ENCODE assay signal across 1 cellular context in the genomic region with DNA sequence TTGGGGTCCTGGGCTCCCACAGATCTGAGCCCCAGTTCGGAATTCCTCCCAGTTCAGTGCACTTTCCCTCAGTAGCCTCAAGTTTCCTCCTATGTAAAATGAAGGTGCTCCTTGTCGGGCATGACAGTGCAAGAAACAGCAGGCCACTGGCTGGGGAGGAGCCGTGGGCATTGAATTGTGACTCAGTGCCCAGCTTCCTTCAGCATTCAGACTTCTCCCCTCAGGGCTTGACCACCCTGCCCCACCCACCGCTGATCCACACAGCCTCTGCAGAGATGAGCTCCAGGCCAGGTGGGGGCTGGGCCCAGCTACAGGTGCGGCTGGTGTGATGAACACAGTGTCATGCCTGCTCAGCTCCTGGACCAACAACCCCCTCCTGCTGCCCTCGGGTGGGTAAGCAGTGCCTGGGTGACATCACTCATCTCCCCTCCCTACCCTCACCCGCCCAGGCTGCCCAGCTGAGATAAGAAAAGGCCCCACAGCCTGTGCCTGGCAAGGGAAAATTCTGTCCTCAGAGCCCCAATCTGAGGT.
TF ChIP-seq lines count a peak whose summit lies in the region.

No MANE protein-coding gene starts in this region.

TF ChIP-seq in SK-N-SH, 30 proteins besides CTCF, POLR2A, EP300 and RAD21 (continued from another document):
- TF ChIP-seq, protein P1, sequence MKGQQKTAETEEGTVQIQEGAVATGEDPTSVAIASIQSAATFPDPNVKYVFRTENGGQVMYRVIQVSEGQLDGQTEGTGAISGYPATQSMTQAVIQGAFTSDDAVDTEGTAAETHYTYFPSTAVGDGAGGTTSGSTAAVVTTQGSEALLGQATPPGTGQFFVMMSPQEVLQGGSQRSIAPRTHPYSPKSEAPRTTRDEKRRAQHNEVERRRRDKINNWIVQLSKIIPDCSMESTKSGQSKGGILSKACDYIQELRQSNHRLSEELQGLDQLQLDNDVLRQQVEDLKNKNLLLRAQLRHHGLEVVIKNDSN (IDR thresholded peaks at IDR 0.05; ENCODE audit: borderline replicate concordance, low read depth), result no peak
- no peak for TF ChIP-seq MXI1 (IDR thresholded peaks at IDR 0.05; ENCODE audit: low read depth, low read length)
- no peak for TF ChIP-seq RCOR1 (IDR thresholded peaks at IDR 0.05; ENCODE audit: low read length)
- TF ChIP-seq, protein P2, sequence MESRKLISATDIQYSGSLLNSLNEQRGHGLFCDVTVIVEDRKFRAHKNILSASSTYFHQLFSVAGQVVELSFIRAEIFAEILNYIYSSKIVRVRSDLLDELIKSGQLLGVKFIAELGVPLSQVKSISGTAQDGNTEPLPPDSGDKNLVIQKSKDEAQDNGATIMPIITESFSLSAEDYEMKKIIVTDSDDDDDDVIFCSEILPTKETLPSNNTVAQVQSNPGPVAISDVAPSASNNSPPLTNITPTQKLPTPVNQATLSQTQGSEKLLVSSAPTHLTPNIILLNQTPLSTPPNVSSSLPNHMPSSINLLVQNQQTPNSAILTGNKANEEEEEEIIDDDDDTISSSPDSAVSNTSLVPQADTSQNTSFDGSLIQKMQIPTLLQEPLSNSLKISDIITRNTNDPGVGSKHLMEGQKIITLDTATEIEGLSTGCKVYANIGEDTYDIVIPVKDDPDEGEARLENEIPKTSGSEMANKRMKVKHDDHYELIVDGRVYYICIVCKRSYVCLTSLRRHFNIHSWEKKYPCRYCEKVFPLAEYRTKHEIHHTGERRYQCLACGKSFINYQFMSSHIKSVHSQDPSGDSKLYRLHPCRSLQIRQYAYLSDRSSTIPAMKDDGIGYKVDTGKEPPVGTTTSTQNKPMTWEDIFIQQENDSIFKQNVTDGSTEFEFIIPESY (IDR thresholded peaks at IDR 0.05; ENCODE audit: borderline replicate concordance, low read depth), result no peak
- TF ChIP-seq GATA2 (CRISPR knock-in tag; IDR thresholded peaks at IDR 0.05), result no peak
- TF ChIP-seq, protein P3, sequence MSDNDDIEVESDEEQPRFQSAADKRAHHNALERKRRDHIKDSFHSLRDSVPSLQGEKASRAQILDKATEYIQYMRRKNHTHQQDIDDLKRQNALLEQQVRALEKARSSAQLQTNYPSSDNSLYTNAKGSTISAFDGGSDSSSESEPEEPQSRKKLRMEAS (IDR thresholded peaks at IDR 0.05; ENCODE audit: low read depth), result no peak
- no peak for TF ChIP-seq ELF1 (IDR thresholded peaks at IDR 0.05)
- TF ChIP-seq MEF2A (IDR thresholded peaks at IDR 0.05; ENCODE audit: borderline replicate concordance, low read depth), result no peak
- no peak for TF ChIP-seq NRF1 (IDR thresholded peaks at IDR 0.05; ENCODE audit: low read depth, low read length)
